8 cellular contexts compared by ENCODE assay signal in genomic region chr21:43884012-43884860, GRCh38. TPM values are rescaled to one million over a fixed set of nuclear protein-coding genes. Genes with fewer than 3 reads are reported as not detected.
DNase-seq lines count a peak whose midpoint lies in the region; ATAC-seq and TF ChIP-seq lines count a peak whose summit lies in the region.

No MANE protein-coding gene starts in this region.

- intact Hi-C loops in HCT116 (cut with micrococcal nuclease) = no loop called here

- H3K9me2 ChIP-seq in HCT116 (ENCODE audit: insufficient read depth) = no peaks in the 10 kb centered on the region
- H3K9me2 ChIP-seq in GM23248 (ENCODE audit: insufficient read depth) = no peaks in the 10 kb centered on the region

- RAD21 ChIA-PET in HCT116 (lab: Charles Lee; ENCODE audit: low non-redundant PET in 1 of 2, low total read pairs in 2 of 2, uncharacterized antibody in 2 of 2, unreplicated experiment in 2 of 2) = interaction anchor here in 1 of 2 experiments (0.6 kb wide), 2 partner anchors 20 to 43 kb away, joined by 3 to 4 read pairs; no protein-coding TSS in a partner anchor

- no peak for DNase-seq in AG04450 (ENCODE audit: low read depth, low spot score)
- peak; percentile 83 for DNase-seq in HCT116 (ENCODE audit: low read depth, low spot score)
- peak; percentile 49 to 62 for DNase-seq in cardiac muscle cell (ENCODE audit: low read depth in 1 of 2, low spot score in 1 of 2)
- DNase-seq in stimulated activated naive CD8-positive, alpha-beta T cell treated with anti-CD3 and anti-CD28 coated beads, Interleukin-15, Interleukin-2, amounts not matched to agents 100 U/mL and 50 U/mL, for 24 hours = peak; percentile 33
- DNase-seq in GM23248 = no peak

- ATAC-seq in HCT116 (peak; percentile 87), GM19324 (IDR thresholded peaks at IDR 0.05; ENCODE audit: low FRiP score, unreplicated experiment) (no peak), HG03159 (IDR thresholded peaks at IDR 0.05; ENCODE audit: unreplicated experiment) (no peak)
- ATAC-seq in stimulated activated naive CD8-positive, alpha-beta T cell treated with anti-CD3 and anti-CD28 coated beads, Interleukin-15, Interleukin-2, amounts not matched to agents 100 U/mL and 50 U/mL, for 24 hours = peak; percentile 67

- POLR2A ChIA-PET in AG04450 (lab: Yijun Ruan, JAX) (no interaction called here), HCT116 (lab: Charles Lee) (interaction anchor here (0.5 to 0.9 kb wide), 2 partner anchors 10 to 27 kb away, joined by 3 to 7 read pairs; no protein-coding TSS in a partner anchor)

- H3K79me2 ChIP-seq in HCT116 (ENCODE audit: insufficient read depth, low read length) (peaks cover 26% of the 10 kb centered on the region; the same call in 1 of the 2 replicates), GM23248 (ENCODE audit: insufficient read depth) (peaks cover 92% of the 10 kb centered on the region)

- no peaks in the 10 kb centered on the region for H3K36me3 ChIP-seq in HCT116 (ENCODE audit: control insufficient read depth in 1 of 2, insufficient read depth in 2 of 2, low read length in 2 of 2)
- no peaks in the 10 kb centered on the region for H3K36me3 ChIP-seq in cardiac muscle cell
- H3K36me3 ChIP-seq in GM23248 (ENCODE audit: low read depth) = no peaks in the 10 kb centered on the region

- H3K9me3 ChIP-seq in AG04450 (ENCODE audit: control insufficient read depth, insufficient read depth, low read length) (no peaks in the 10 kb centered on the region; the same call in 1 of the 2 replicates), HCT116 (ENCODE audit: control insufficient read depth in 1 of 2, insufficient read depth in 1 of 2, low read depth in 1 of 2, low read length in 2 of 2) (no peaks in the 10 kb centered on the region), cardiac muscle cell (ENCODE audit: low read depth) (no peaks in the 10 kb centered on the region), GM23248 (ENCODE audit: low read depth) (no peaks in the 10 kb centered on the region)

- no peaks in the 10 kb centered on the region for H3K27me3 ChIP-seq in AG04450 (ENCODE audit: control insufficient read depth, insufficient read depth, low read length)
- no peaks in the 10 kb centered on the region for H3K27me3 ChIP-seq in HCT116 (ENCODE audit: insufficient read depth, low read length)
- H3K27me3 ChIP-seq in cardiac muscle cell = no peaks in the 10 kb centered on the region
- no peaks in the 10 kb centered on the region for H3K27me3 ChIP-seq in GM23248 (replicated peaks; ENCODE audit: insufficient read depth)

- no TSS peak for BruUV-seq in HCT116 (replicated peaks; lab: Mats Ljungman, UMichigan)

- H3K4me3 ChIP-seq in AG04450 (ENCODE audit: low read depth, low read length) (no peak overlapping the region), HCT116 (replicated peaks in 1 of 2; ENCODE audit: low read depth in 1 of 2, low read length in 2 of 2) (peak overlapping the region; percentile 15 to 21; a peak in 3 of 4 replicates), cardiac muscle cell (no peak overlapping the region), GM23248 (no peak overlapping the region)

- H3K9ac ChIP-seq in HCT116 (ENCODE audit: low read length) (peak overlapping the region; percentile 53), GM23248 (no peak overlapping the region)

- H3K4me2 ChIP-seq in HCT116 (ENCODE audit: low read length) = peak overlapping the region; percentile 81
- no peak overlapping the region for H3K4me2 ChIP-seq in GM23248 (ENCODE audit: unreplicated experiment)

- no peak for TF ChIP-seq RAD21 in HCT116 (IDR thresholded peaks at IDR 0.05; ENCODE audit: low read depth)

- peak overlapping the region; percentile 39 for H3K27ac ChIP-seq in AG04450 (ENCODE audit: low read depth, low read length)
- H3K27ac ChIP-seq in HCT116 (ENCODE audit: low read depth, low read length) = peak overlapping the region; percentile 82
- peak overlapping the region; percentile 15; the same call in 1 of the 2 replicates for H3K27ac ChIP-seq in VCaP
- H3K27ac ChIP-seq in cardiac muscle cell = no peak overlapping the region
- H3K27ac ChIP-seq in GM23248 = no peak overlapping the region

- H4K20me1 ChIP-seq in HCT116 (ENCODE audit: insufficient read depth) (0 out of 2 replicates have a peak, but pooled peaks cover 3% of the 10 kb centered on the region), GM23248 (ENCODE audit: insufficient read depth) (peaks cover 17% of the 10 kb centered on the region)

- in situ Hi-C loops in GM23248 (cut with MboI) = no loop called here

- H3K4me1 ChIP-seq in HCT116 (ENCODE audit: control insufficient read depth in 1 of 2, insufficient read depth in 2 of 2, low read length in 2 of 2) (peaks cover 44 to 55% of the 10 kb centered on the region in 2 experiments), cardiac muscle cell (ENCODE audit: low read depth) (peaks cover 9% of the 10 kb centered on the region), GM23248 (ENCODE audit: insufficient read depth) (peaks cover 7% of the 10 kb centered on the region; the same call in 1 of the 2 replicates)

- CTCF ChIA-PET in AG04450 (lab: Charles Lee) (no interaction called here), HCT116 (lab: Charles Lee) (no interaction called here)

- WGBS in GM23248 (ENCODE audit: low coverage in 1 of 2, low lambda C conversion rate in 2 of 2, missing lambda C conversion rate in 2 of 2), 2 experiments = 78 to 81% methylated on average over 13 to 16 of the region's 16 CpGs

- TF ChIP-seq CTCF in AG04450 (IDR thresholded peaks at IDR 0.05; ENCODE audit: low read depth, low read length) (no peak), HCT116 (IDR thresholded peaks at IDR 0.05 in 2 of 3, conservative IDR thresholded peaks at IDR 0.05 in 1 of 3; ENCODE audit: borderline replicate concordance in 1 of 3, insufficient read depth in 1 of 3, low read depth in 2 of 3, low read length in 2 of 3) (no peak), VCaP (conservative IDR thresholded peaks at IDR 0.05) (no peak), cardiac muscle cell (IDR thresholded peaks at IDR 0.05; ENCODE audit: low read depth, low read length) (no peak)

- TF ChIP-seq POLR2A in HCT116 (IDR thresholded peaks at IDR 0.05; ENCODE audit: borderline replicate concordance, extremely low read depth, insufficient read depth, insufficient read length) = no peak

- H2AFZ ChIP-seq in HCT116 (ENCODE audit: low read depth, low read length, poor library complexity, severe bottlenecking) (no peak overlapping the region), GM23248 (no peak overlapping the region)

- H3F3A ChIP-seq in GM23248 (ENCODE audit: insufficient read depth) = no peaks in the 10 kb centered on the region

TF ChIP-seq in HCT116, 20 proteins besides CTCF, POLR2A, EP300 and RAD21:
- TF ChIP-seq EGR1 (IDR thresholded peaks at IDR 0.05; ENCODE audit: low read depth) = no peak
- TF ChIP-seq ZBTB33 (IDR thresholded peaks at IDR 0.05; ENCODE audit: extremely low read depth, insufficient replicate concordance, low read length) = no peak
- no peak for TF ChIP-seq ELF1 (IDR thresholded peaks at IDR 0.05; ENCODE audit: borderline replicate concordance, low read depth)
- TF ChIP-seq SRF (IDR thresholded peaks at IDR 0.05; ENCODE audit: low read depth) = no peak
- TF ChIP-seq EZH2phosphoT487 (IDR thresholded peaks at IDR 0.05; ENCODE audit: borderline replicate concordance) = no peak
- peak; percentile 93 for TF ChIP-seq TCF7L2 (IDR thresholded peaks at IDR 0.05; ENCODE audit: borderline replicate concordance, extremely low read depth, insufficient read depth, insufficient read length)
- peak; percentile 31; the same call in 1 of the 2 replicates for TF ChIP-seq POLR2AphosphoS5 (IDR thresholded peaks at IDR 0.05; ENCODE audit: low read depth, low read length)
TF ChIP-seq in HCT116: peak in this region for 2.

RNA-seq across cellular contexts. Expression of gene AGPAT3, which starts 19.2 kb away (rescaled TPM):
- polyA plus RNA-seq in AG04450 (2011; rRNA removed) (36.1 and 47.2 TPM in 2 replicates), cardiac muscle cell (12.4 and 20.1 TPM in 2 replicates), GM23248 (2016; fragmentation: Nextera tagmentation; extraction: Ambion mirVana) (12.2 and 12.3 TPM in 2 replicates)
- polyA minus RNA-seq in AG04450 (2011; rRNA and poly(A)+ RNA removed) = 56.4 and 67.6 TPM in 2 replicates
- total RNA-seq in HCT116 (2021; ENCODE audit: unreplicated experiment) (54.1 TPM), cardiac muscle cell (19.4 and 23.6 TPM in 2 replicates)
- polyA plus RNA-seq in HCT116 (2012) = 32.3 and 38.2 TPM in 2 replicates
- total RNA-seq in GM23248 (2014; rRNA removed; shearing (Covaris generic)) = 29.3 and 35.2 TPM in 2 replicates

Comparison
In these comparisons a context has a peak if more than half of its experiments do, and no peak if none do; other contexts are left out.
1. DNase-seq: peak in HCT116 (single experiment), cardiac muscle cell (2 of 2) and stimulated activated naive CD8-positive, alpha-beta T cell treated with anti-CD3 and anti-CD28 coated beads, Interleukin-15, Interleukin-2, amounts not matched to agents 100 U/mL and 50 U/mL, for 24 hours (single experiment); none in AG04450 (single experiment) and GM23248 (single experiment).
2. H3K27ac ChIP-seq: peak in AG04450 (single experiment), HCT116 (single experiment) and VCaP (single experiment); none in cardiac muscle cell (single experiment) and GM23248 (single experiment).
3. H3K4me3 ChIP-seq: peak in HCT116 (2 of 2); none in AG04450 (single experiment), cardiac muscle cell (single experiment) and GM23248 (single experiment).
4. ATAC-seq: peak in HCT116 (single experiment) and stimulated activated naive CD8-positive, alpha-beta T cell treated with anti-CD3 and anti-CD28 coated beads, Interleukin-15, Interleukin-2, amounts not matched to agents 100 U/mL and 50 U/mL, for 24 hours (single experiment); none in GM19324 (single experiment) and HG03159 (single experiment).